Comparison of ENCODE assay signal across 9 cellular contexts in genomic region chr7:116864084-116864483, GRCh38. TPM values are rescaled to one million over a fixed set of nuclear protein-coding genes. Genes with fewer than 3 reads are reported as not detected.
DNase-seq lines count a peak whose midpoint lies in the region; ATAC-seq and TF ChIP-seq lines count a peak whose summit lies in the region.
"Had no signal": no experiment of that assay in that cellular context is flagged by ENCODE, and none has a peak within 500 bp of the region (broad histone marks: within the 10 kb centered on the region; RNA-seq: fewer than 3 reads in every experiment).

No MANE protein-coding gene starts in this region.

- no peaks in the 10 kb centered on the region for H3K9me3 Mint-ChIP-seq in WTC11
- H3K9me3 Mint-ChIP-seq in stimulated activated memory B cell treated with anti-CD40 and anti-IgM and Interleukin-4, amounts not matched to agents 10 μg/mL and 1 μg/mL and 100 μg/mL, for 72 hours, result no peaks in the 10 kb centered on the region

- no peaks in the 10 kb centered on the region for H3K9me3 ChIP-seq in iPS DF 6.9 (ENCODE audit: control insufficient read depth, insufficient read depth, low read length)

- no peaks in the 10 kb centered on the region; the same call in 1 of the 2 replicates for H3K27me3 Mint-ChIP-seq in WTC11 (ENCODE audit: low read depth)
- peaks cover 12% of the 10 kb centered on the region for H3K27me3 Mint-ChIP-seq in stimulated activated memory B cell treated with anti-CD40 and anti-IgM and Interleukin-4, amounts not matched to agents 10 μg/mL and 1 μg/mL and 100 μg/mL, for 72 hours

- no peak for TF ChIP-seq CTCF in WTC11 (IDR thresholded peaks at IDR 0.05)
- TF ChIP-seq CTCF in lower leg skin (IDR thresholded peaks at IDR 0.05), result no peak

- POLR2A ChIA-PET in WTC11 (lab: Charles Lee), result no interaction called here

- no peak for ATAC-seq in WTC11
- ATAC-seq in stimulated activated memory B cell treated with anti-CD40 and anti-IgM and Interleukin-4, amounts not matched to agents 10 μg/mL and 1 μg/mL and 100 μg/mL, for 72 hours, result no peak

- no peak overlapping the region for H3K27ac ChIP-seq in iPS DF 6.9 (ENCODE audit: low read length)

- CTCF ChIA-PET in WTC11 (lab: Charles Lee), result interaction anchor here (0.5 kb wide), 1 partner anchor 52 kb away, joined by 3 read pairs; no protein-coding TSS in a partner anchor

- TF ChIP-seq POLR2A in lower leg skin (IDR thresholded peaks at IDR 0.05), result no peak

- no peaks in the 10 kb centered on the region for H3K4me1 ChIP-seq in iPS DF 6.9 (ENCODE audit: control insufficient read depth, insufficient read depth, low read length)

- DNase-seq in DMS 273 (lab: John Stamatoyannopoulos, UW; ENCODE audit: unreplicated experiment) (peak; percentile 24), DMS 273 treated with DMSO at 0.1 percent for 48 hours (lab: John Stamatoyannopoulos, UW) (no peak), WTC11 (ENCODE audit: low spot score) (no peak), iPS DF 6.9 (ENCODE audit: low read depth, low spot score) (no peak), SIG-M5 treated with dmso at 0.1 percent for 504 hours (lab: John Stamatoyannopoulos, UW; ENCODE audit: unreplicated experiment) (no peak), lower leg skin (ENCODE audit: low spot score in 2 of 2) (no peak), H7 (no peak)
- DNase-seq: activated CD8-positive, alpha-beta memory T cell treated with anti-CD3 and anti-CD28 coated beads, Interleukin-2, amount 50 U/mL, for 4 hours had no signal

- H3K27ac Mint-ChIP-seq in WTC11, result 0 out of 2 replicates have a peak overlapping the region, but pooled peaks have one; percentile 95
- H3K27ac Mint-ChIP-seq in stimulated activated memory B cell treated with anti-CD40 and anti-IgM and Interleukin-4, amounts not matched to agents 10 μg/mL and 1 μg/mL and 100 μg/mL, for 72 hours, result peak overlapping the region; percentile 90

- H3K4me3 Mint-ChIP-seq in WTC11, result peak overlapping the region; percentile 97
- peak overlapping the region; percentile 88 for H3K4me3 Mint-ChIP-seq in stimulated activated memory B cell treated with anti-CD40 and anti-IgM and Interleukin-4, amounts not matched to agents 10 μg/mL and 1 μg/mL and 100 μg/mL, for 72 hours

- H3K27me3 ChIP-seq in iPS DF 6.9 (ENCODE audit: control insufficient read depth, insufficient read depth, low read length) (no peaks in the 10 kb centered on the region), H7 (ENCODE audit: control insufficient read depth, insufficient read depth, low read length) (no peaks in the 10 kb centered on the region)

- H3K36me3 ChIP-seq in iPS DF 6.9 (ENCODE audit: control insufficient read depth, insufficient read depth, low read length) (no peaks in the 10 kb centered on the region), H7 (replicated peaks; ENCODE audit: control insufficient read depth, insufficient read depth, low read length) (no peaks in the 10 kb centered on the region)

- WGBS in iPS DF 6.9 (ENCODE audit: insufficient coverage, insufficient read length), result no CpG with 5 or more reads among the region's 4 CpGs
- 30 to 39% methylated on average over 4 of the region's 4 CpGs for WGBS in lower leg skin, 2 donors

- intact Hi-C loops in lower leg skin (cut with DNase I; ENCODE audit: low total_unique reads), result no loop called here

- no peaks in the 10 kb centered on the region for H3K36me3 Mint-ChIP-seq in WTC11
- H3K36me3 Mint-ChIP-seq in stimulated activated memory B cell treated with anti-CD40 and anti-IgM and Interleukin-4, amounts not matched to agents 10 μg/mL and 1 μg/mL and 100 μg/mL, for 72 hours, result peaks cover 4% of the 10 kb centered on the region

- peak overlapping the region; percentile 72; the same call in 1 of the 2 replicates for H3K4me3 ChIP-seq in iPS DF 6.9 (ENCODE audit: low read length)
- no peak overlapping the region for H3K4me3 ChIP-seq in lower leg skin (ENCODE audit: low read depth, poor library complexity, severe bottlenecking)
- H3K4me3 ChIP-seq in H7 (ENCODE audit: insufficient read depth, low read depth, low read length), result no peak overlapping the region

- peaks cover 33% of the 10 kb centered on the region for H3K4me1 Mint-ChIP-seq in WTC11
- H3K4me1 Mint-ChIP-seq in stimulated activated memory B cell treated with anti-CD40 and anti-IgM and Interleukin-4, amounts not matched to agents 10 μg/mL and 1 μg/mL and 100 μg/mL, for 72 hours, result peaks cover 48% of the 10 kb centered on the region

TF ChIP-seq in WTC11, 78 proteins besides CTCF, POLR2A, EP300 and RAD21:
- TF ChIP-seq FOXP4 (CRISPR knock-in tag; IDR thresholded peaks at IDR 0.05) (no peak), OVOL2 (CRISPR knock-in tag; IDR thresholded peaks at IDR 0.05; ENCODE audit: borderline replicate concordance) (no peak), USF1 (CRISPR knock-in tag; IDR thresholded peaks at IDR 0.05) (no peak), PRDM15 (CRISPR knock-in tag; IDR thresholded peaks at IDR 0.05) (no peak), JAZF1 (CRISPR knock-in tag; IDR thresholded peaks at IDR 0.05) (no peak), MAX (CRISPR knock-in tag; IDR thresholded peaks at IDR 0.05) (no peak), SMAD4 (CRISPR knock-in tag; IDR thresholded peaks at IDR 0.05) (no peak), PRRX2 (CRISPR knock-in tag; IDR thresholded peaks at IDR 0.05) (no peak), IRF1 (CRISPR knock-in tag; IDR thresholded peaks at IDR 0.05) (no peak)

RNA-seq across cellular contexts. Expression of gene CAPZA2, which starts 1.7 kb away (rescaled TPM):
- 122 to 153 TPM (median 125 TPM) in 3 replicates for total RNA-seq in WTC11 (2021)
- total RNA-seq in lower leg skin, result 10 to 100 TPM; 45.0 to 61.2 (median 52.5) TPM
- 116 and 152 TPM in 2 replicates for total RNA-seq in H7 (2014; rRNA removed; shearing (Covaris generic))
